22 cellular contexts compared by ENCODE assay signal in the genomic region with DNA sequence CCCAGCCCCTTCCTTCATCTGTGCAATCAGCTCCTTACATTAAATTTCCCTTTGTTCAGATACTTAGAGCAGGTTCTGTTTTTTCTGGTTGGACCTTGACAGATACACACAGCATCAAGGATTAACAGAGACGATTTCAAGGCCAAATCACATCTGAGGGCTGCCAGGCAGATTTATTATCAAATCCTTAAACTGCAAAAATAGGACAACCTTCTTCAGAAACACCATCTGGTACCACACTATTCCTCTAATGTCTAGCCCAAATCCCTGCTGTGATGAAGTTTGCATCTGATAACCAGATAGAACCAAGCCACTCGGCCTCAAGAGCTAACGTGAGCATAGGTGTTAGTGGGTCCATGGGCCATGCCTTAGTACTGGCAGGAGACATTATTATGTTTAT.
DNase-seq lines count a peak whose midpoint lies in the region; ATAC-seq and TF ChIP-seq lines count a peak whose summit lies in the region.
"Had no signal": no experiment of that assay in that cellular context is flagged by ENCODE, and none has a peak within 500 bp of the region (broad histone marks: within the 10 kb centered on the region; RNA-seq: fewer than 3 reads in every experiment).

No MANE protein-coding gene starts in this region.

- H3K27me3 ChIP-seq in WERI-Rb-1 (ENCODE audit: insufficient read depth, low read depth, severe bottlenecking) = no peaks in the 10 kb centered on the region
- H3K27me3 ChIP-seq: BE2C; BLaER1 treated with 17β-estradiol and CSF1 and Interleukin-3, amounts not matched to agents 10 nM and 100 nM had no signal

- ATAC-seq in HG03521 (IDR thresholded peaks at IDR 0.05; ENCODE audit: unreplicated experiment) = no peak
- ATAC-seq: A549, GM12878 had no signal

- no peaks in the 10 kb centered on the region for H3K36me3 ChIP-seq in WERI-Rb-1
- H3K36me3 ChIP-seq: BE2C; BLaER1 treated with 17β-estradiol and CSF1 and Interleukin-3, amounts not matched to agents 10 nM and 100 nM had no signal

- peak; percentile 35 for DNase-seq in NCI-H82 (lab: John Stamatoyannopoulos, UW)
- DNase-seq in NCI-H82 treated with DMSO at 0.1 percent for 48 hours (lab: John Stamatoyannopoulos, UW; ENCODE audit: unreplicated experiment) = no peak
- peak; percentile 40 for DNase-seq in WERI-Rb-1
- peak; percentile 65 for DNase-seq in cerebellum (ENCODE audit: low spot score)
- DNase-seq in stimulated activated CD4-positive, alpha-beta T cell treated with anti-CD3 and anti-CD28 coated beads, Interleukin-15, amount 100 ng/mL, for 24 hours = no peak
- no peak for DNase-seq in NCI-H526 treated with DMSO at 0.1 percent for 48 hours (lab: John Stamatoyannopoulos, UW)
- DNase-seq: 8988T; ACHN; AML-193; BE2C; CD4-positive, alpha-beta T cell; CD8-positive, alpha-beta memory T cell; DMS153; DND-41; GDM1; GM23248; H7; HCEC 1CT had no signal

- TF ChIP-seq CTCF in WERI-Rb-1 (IDR thresholded peaks at IDR 0.05; ENCODE audit: low read depth, low read length) = no peak

- no peak overlapping the region for H3K4me3 ChIP-seq in WERI-Rb-1 (ENCODE audit: low read depth, low read length)
- H3K4me3 ChIP-seq: A549; BLaER1 treated with 17β-estradiol and CSF1 and Interleukin-3, amounts not matched to agents 10 nM and 100 nM; GM12878; GM23248 had no signal

- no peaks in the 10 kb centered on the region for H3K9me3 ChIP-seq in WERI-Rb-1 (ENCODE audit: severe bottlenecking)
- H3K9me3 ChIP-seq: A549, BE2C had no signal

- H3K27ac ChIP-seq in WERI-Rb-1 = peak overlapping the region; percentile 78
- H3K27ac ChIP-seq: A549; BLaER1 treated with 17β-estradiol and CSF1 and Interleukin-3, amounts not matched to agents 10 nM and 100 nM; GM23248 had no signal

Comparison
In these comparisons a context has a peak if more than half of its experiments do, and no peak if none do; other contexts are left out.
1. DNase-seq: peak in NCI-H82 (single experiment), WERI-Rb-1 (single experiment) and cerebellum (single experiment); none in NCI-H82 treated with DMSO at 0.1 percent for 48 hours (single experiment), stimulated activated CD4-positive, alpha-beta T cell treated with anti-CD3 and anti-CD28 coated beads, Interleukin-15, amount 100 ng/mL, for 24 hours (single experiment) and NCI-H526 treated with DMSO at 0.1 percent for 48 hours (single experiment).